ENCODE assay signal across 7 cellular contexts in the genomic region with DNA sequence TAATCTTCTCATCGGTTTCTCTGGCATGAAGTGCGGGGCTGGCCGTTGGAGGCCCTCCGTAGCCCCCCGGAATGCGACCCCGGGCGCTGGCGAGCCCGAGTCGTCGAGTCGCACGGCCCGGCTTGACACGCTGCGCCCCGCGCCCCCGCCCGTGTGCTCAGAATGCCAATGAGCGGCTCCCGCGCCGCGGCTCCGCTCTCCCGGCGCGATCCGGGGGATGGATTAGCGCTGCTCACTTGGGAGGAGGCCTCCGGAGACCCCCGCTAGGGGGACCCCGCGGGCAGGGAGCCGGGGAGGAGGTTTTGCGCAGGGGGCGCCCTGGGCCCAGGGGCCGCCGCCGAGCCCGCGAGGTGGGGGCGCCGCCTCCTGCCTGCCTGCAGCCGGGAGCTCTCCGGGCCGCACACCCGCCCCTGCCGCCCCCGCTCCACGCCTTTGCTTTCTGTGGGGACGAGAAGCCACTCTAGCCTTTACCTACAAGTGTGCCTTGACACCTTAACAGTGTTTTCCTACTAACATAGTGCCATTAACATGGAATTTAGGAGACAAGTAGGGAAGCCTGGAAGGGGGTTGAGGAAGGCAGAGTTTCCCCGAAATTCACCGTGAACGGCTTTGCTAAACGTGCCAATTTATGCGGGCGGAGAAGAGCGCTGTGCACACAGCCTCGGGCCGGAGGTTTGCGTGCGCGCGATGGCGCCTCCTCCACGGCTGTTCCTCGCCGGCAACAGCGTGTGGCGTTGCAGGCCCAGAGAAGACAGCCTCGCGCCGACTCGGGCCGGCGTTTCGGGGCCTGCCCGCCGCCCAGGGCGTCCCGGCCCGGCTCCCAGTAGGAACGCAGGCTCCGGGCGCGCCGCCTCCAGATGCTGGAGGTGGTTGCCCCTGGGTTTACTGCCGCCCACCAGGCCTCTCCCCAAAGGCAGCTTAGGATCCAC. TPM values are rescaled to one million over a fixed set of nuclear protein-coding genes. Genes with fewer than 3 reads are reported as not detected.
DNase-seq lines count a peak whose midpoint lies in the region; ATAC-seq, FAIRE-seq and TF ChIP-seq lines count a peak whose summit lies in the region.

No MANE protein-coding gene starts in this region.

- peaks cover 15% of the 10 kb centered on the region for H3K4me1 Mint-ChIP-seq in activated naive CD8-positive, alpha-beta T cell treated with anti-CD3 and anti-CD28 coated beads for 36 hours

- CTCF ChIA-PET in Panc1 (lab: Charles Lee): no interaction called here

- H3K36me3 ChIP-seq in Panc1 (ENCODE audit: control insufficient read depth, insufficient read depth, low read length) (no peaks in the 10 kb centered on the region), cardiac muscle cell (no peaks in the 10 kb centered on the region)

- H3K27ac ChIP-seq in Panc1 (ENCODE audit: low read length) (no peak overlapping the region), cardiac muscle cell (no peak overlapping the region)

- H3K27me3 ChIP-seq in Panc1 (ENCODE audit: control insufficient read depth, insufficient read depth, low read length) (no peaks in the 10 kb centered on the region), cardiac muscle cell (peaks cover 100% of the 10 kb centered on the region)

- DNase-seq in GM12891 (ENCODE audit: insufficient read length, low spot score): peak; percentile 87
- DNase-seq in Panc1 (ENCODE audit: low read depth, low spot score): no peak
- peak; percentile 72 for DNase-seq in activated naive CD8-positive, alpha-beta T cell treated with anti-CD3 and anti-CD28 coated beads for 36 hours
- peak; percentile 79 to 82 for DNase-seq in cardiac muscle cell (ENCODE audit: low read depth in 1 of 2, low spot score in 1 of 2)
- peak; percentile 85 for DNase-seq in retina

- H3K36me3 Mint-ChIP-seq in activated naive CD8-positive, alpha-beta T cell treated with anti-CD3 and anti-CD28 coated beads for 36 hours: no peaks in the 10 kb centered on the region

- H3K4me1 ChIP-seq in Panc1 (ENCODE audit: control insufficient read depth, insufficient read depth, low read length): peaks cover 10% of the 10 kb centered on the region
- peaks cover 9% of the 10 kb centered on the region for H3K4me1 ChIP-seq in cardiac muscle cell (ENCODE audit: low read depth)

- ATAC-seq in HG03103 (IDR thresholded peaks at IDR 0.05; ENCODE audit: low read depth, unreplicated experiment) (peak; percentile 51), Panc1 (peak; percentile 68), GM21723 (IDR thresholded peaks at IDR 0.05; ENCODE audit: unreplicated experiment) (no peak)

- in situ Hi-C loops in Panc1 (cut with HindIII; ENCODE audit: low pct_unique_long_range_greater_than_20kb, low sequenced_read_pairs): no loop called here

- no peaks in the 10 kb centered on the region for H3K9me3 Mint-ChIP-seq in activated naive CD8-positive, alpha-beta T cell treated with anti-CD3 and anti-CD28 coated beads for 36 hours

- BruUV-seq in Panc1 (replicated peaks; lab: Mats Ljungman, UMichigan): no TSS peak

- FAIRE-seq in GM12891 (lab: Jason Lieb, UNC): peak; percentile 76

- peak overlapping the region; percentile 27 to 38 for H3K4me3 ChIP-seq in Panc1 (ENCODE audit: low read depth in 2 of 2, low read length in 2 of 2)
- peak overlapping the region; percentile 26 for H3K4me3 ChIP-seq in cardiac muscle cell

- TF ChIP-seq CTCF in Panc1 (IDR thresholded peaks at IDR 0.05) (peak; percentile 82), cardiac muscle cell (IDR thresholded peaks at IDR 0.05; ENCODE audit: low read depth, low read length) (peak; percentile 46)

- peak overlapping the region; percentile 19 for H3K4me3 Mint-ChIP-seq in activated naive CD8-positive, alpha-beta T cell treated with anti-CD3 and anti-CD28 coated beads for 36 hours

- intact Hi-C loops in Panc1 (cut with micrococcal nuclease; ENCODE audit: unreplicated experiment): no loop called here

- H3K27ac Mint-ChIP-seq in activated naive CD8-positive, alpha-beta T cell treated with anti-CD3 and anti-CD28 coated beads for 36 hours: no peak overlapping the region

- no peak for TF ChIP-seq POLR2A in GM12891 (IDR thresholded peaks at IDR 0.05; ENCODE audit: low read depth, low read length)

- peaks cover 73% of the 10 kb centered on the region for H3K27me3 Mint-ChIP-seq in activated naive CD8-positive, alpha-beta T cell treated with anti-CD3 and anti-CD28 coated beads for 36 hours

- POLR2A ChIA-PET in Panc1 (lab: Charles Lee): no interaction called here

- H3K9me3 ChIP-seq in Panc1 (ENCODE audit: control insufficient read depth, insufficient read depth, low read depth, low read length): no peaks in the 10 kb centered on the region
- no peaks in the 10 kb centered on the region for H3K9me3 ChIP-seq in cardiac muscle cell (ENCODE audit: low read depth)

TF ChIP-seq in GM12891, 5 proteins besides CTCF, POLR2A, EP300 and RAD21:
- TF ChIP-seq POLR2AphosphoS5 (IDR thresholded peaks at IDR 0.05; ENCODE audit: low read depth, low read length) (no peak), SPI1 (IDR thresholded peaks at IDR 0.05; ENCODE audit: low read depth, low read length) (no peak), POU2F2 (IDR thresholded peaks at IDR 0.05; ENCODE audit: low read depth, low read length) (no peak), TAF1 (IDR thresholded peaks at IDR 0.05; ENCODE audit: low read depth, low read length) (no peak), PAX5 (IDR thresholded peaks at IDR 0.05; ENCODE audit: insufficient read depth, low read length, severe bottlenecking) (no peak)
TF ChIP-seq in GM12891: peak in this region for 0.

RNA-seq across cellular contexts. Expression of a gene that starts 7.1 kb away (rescaled TPM):
- polyA plus RNA-seq in GM12891 (2012; ENCODE audit: low read depth, missing spikeins): not detected
- 22.9 TPM for total RNA-seq in Panc1 (2021; ENCODE audit: unreplicated experiment)
- 23.4 TPM for polyA plus RNA-seq in Panc1 (2012; ENCODE audit: insufficient read length)
- total RNA-seq in activated naive CD8-positive, alpha-beta T cell treated with anti-CD3 and anti-CD28 coated beads for 36 hours: not detected
- total RNA-seq in cardiac muscle cell: not detected in 2 replicates
- not detected in 2 replicates for polyA plus RNA-seq in cardiac muscle cell

Comparison
In these comparisons a context has a peak if more than half of its experiments do, and no peak if none do; other contexts are left out.
1. RNA of a gene that starts 7.1 kb away (total RNA-seq): 22.9 TPM in Panc1 (single experiment); not detected in activated naive CD8-positive, alpha-beta T cell treated with anti-CD3 and anti-CD28 coated beads for 36 hours and not detected in cardiac muscle cell; every median in the first group is over 10 times any median in the second.